ENCODE assay signal across 21 cellular contexts in the genomic region with DNA sequence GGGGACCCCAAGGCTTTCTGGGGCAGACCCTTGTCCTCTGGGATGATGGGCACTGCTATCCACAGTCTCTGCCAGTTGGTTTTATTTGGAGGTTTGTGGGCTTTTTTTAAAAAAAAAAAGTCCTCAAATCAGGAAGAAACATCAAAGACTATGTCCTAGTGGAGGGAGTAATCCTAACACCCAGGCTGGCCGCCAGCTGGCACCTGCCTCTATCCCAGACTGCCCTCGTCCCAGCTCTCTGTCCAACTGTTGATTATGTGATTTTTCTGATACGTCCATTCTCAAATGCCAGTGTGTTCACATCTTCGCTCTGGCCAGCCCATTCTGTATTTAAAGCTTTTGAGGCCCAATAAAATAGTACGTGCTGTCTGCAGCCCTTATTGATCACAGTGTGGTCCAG.
DNase-seq lines count a peak whose midpoint lies in the region; ATAC-seq, FAIRE-seq and TF ChIP-seq lines count a peak whose summit lies in the region.
"Had no signal": no experiment of that assay in that cellular context is flagged by ENCODE, and none has a peak within 500 bp of the region (broad histone marks: within the 10 kb centered on the region; RNA-seq: fewer than 3 reads in every experiment).

No MANE protein-coding gene starts in this region.

- H3K4me1 ChIP-seq in HCT116 (ENCODE audit: control insufficient read depth in 1 of 2, insufficient read depth in 2 of 2, low read length in 2 of 2) (no peaks in the 10 kb centered on the region), K562 (replicated peaks in 1 of 2; ENCODE audit: control insufficient read depth in 2 of 2, insufficient read depth in 2 of 2, low read length in 2 of 2) (no peaks in the 10 kb centered on the region)
- H3K4me1 ChIP-seq: SJSA1 had no signal

- BruUV-seq in HCT116 (replicated peaks; lab: Mats Ljungman, UMichigan) (TSS peak; percentile 15), K562 (replicated peaks; lab: Mats Ljungman, UMichigan) (TSS peak; percentile 36)

- H3K79me2 ChIP-seq in HCT116 (ENCODE audit: insufficient read depth, low read length) (no peaks in the 10 kb centered on the region), K562 (ENCODE audit: control insufficient read depth, insufficient read depth, low read length) (no peaks in the 10 kb centered on the region)

- TF ChIP-seq RAD21 in HCT116 (IDR thresholded peaks at IDR 0.05; ENCODE audit: low read depth) (no peak), K562 (CRISPR knock-in tag; conservative IDR thresholded peaks at IDR 0.05 in 1 of 2, IDR thresholded peaks at IDR 0.05 in 1 of 2) (no peak)

- H3K4me2 ChIP-seq in HCT116 (ENCODE audit: low read length) (no peak overlapping the region), K562 (ENCODE audit: insufficient read depth, low read length) (no peak overlapping the region)
- H3K4me2 ChIP-seq: BLaER1, GM23338 had no signal

- H3K4me3 ChIP-seq in HCT116 (replicated peaks in 1 of 2; ENCODE audit: low read depth in 1 of 2, low read length in 2 of 2) (no peak overlapping the region), K562 (no peak overlapping the region)
- H3K4me3 ChIP-seq: BLaER1, GM12878, GM23338, SJSA1 had no signal

- intact Hi-C loops in Right ventricle myocardium superior (cut with DNase I), result no loop called here
- intact Hi-C loops in left ventricle myocardium superior (cut with micrococcal nuclease), result no loop called here
- intact Hi-C loops in HCT116 (cut with micrococcal nuclease), result no loop called here
- intact Hi-C loops in K562 (cut with micrococcal nuclease), result no loop called here

- no peak for TF ChIP-seq CTCF in HCT116 (IDR thresholded peaks at IDR 0.05 in 2 of 3, conservative IDR thresholded peaks at IDR 0.05 in 1 of 3; ENCODE audit: borderline replicate concordance in 1 of 3, insufficient read depth in 1 of 3, low read depth in 2 of 3, low read length in 2 of 3)
- no peak for TF ChIP-seq CTCF in K562 (IDR thresholded peaks at IDR 0.05 in 2 of 3, conservative IDR thresholded peaks at IDR 0.05 in 1 of 3; ENCODE audit: insufficient read depth in 2 of 3, low read depth in 1 of 3, low read length in 3 of 3)

- POLR2A ChIA-PET in HCT116 (lab: Charles Lee) (no interaction called here), K562 (lab: Yijun Ruan, JAX) (interaction anchor here (0.7 to 1.6 kb wide), 3 partner anchors 8 to 464 kb away, joined by 3 to 7 read pairs (median 3); no protein-coding TSS in a partner anchor)

- H3K27me3 ChIP-seq in HCT116 (ENCODE audit: insufficient read depth, low read length) (no peaks in the 10 kb centered on the region), K562 (ENCODE audit: control insufficient read depth in 2 of 2, insufficient read depth in 2 of 2, low read length in 2 of 2) (no peaks in the 10 kb centered on the region)
- H3K27me3 ChIP-seq: BLaER1, SJSA1 had no signal

- H3K9me1 ChIP-seq in K562 (ENCODE audit: control insufficient read depth, insufficient read depth, low read length), result peaks cover 5% of the 10 kb centered on the region

- 94% methylated on average over 5 of the region's 5 CpGs for WGBS in K562 (ENCODE audit: insufficient coverage, low coverage, missing lambda C conversion rate)

- no peak overlapping the region for H3K27ac ChIP-seq in HCT116 (ENCODE audit: low read depth, low read length)
- H3K27ac ChIP-seq in K562 (ENCODE audit: extremely low read depth, low read depth, low read length), result no peak overlapping the region
- H3K27ac ChIP-seq: BLaER1, SJSA1 had no signal

- H3K36me3 ChIP-seq in HCT116 (ENCODE audit: control insufficient read depth in 1 of 2, insufficient read depth in 2 of 2, low read length in 2 of 2), result peaks cover 3 to 12% of the 10 kb centered on the region in 2 experiments; a peak in 1 of 4 replicates
- peaks cover 89% of the 10 kb centered on the region for H3K36me3 ChIP-seq in K562 (ENCODE audit: control insufficient read depth, insufficient read depth, low read length)

- in situ Hi-C loops in K562 (cut with MboI), result no loop called here

- ATAC-seq in Right ventricle myocardium superior (ENCODE audit: poor library complexity) (no peak), left ventricle myocardium superior (no peak), HCT116 (no peak), K562 (no peak), left lobe of liver (peak; percentile 52), HG03135 (IDR thresholded peaks at IDR 0.05; ENCODE audit: unreplicated experiment) (no peak)
- ATAC-seq: GM12878, GM23338 had no signal

- H3K9me2 ChIP-seq in HCT116 (ENCODE audit: insufficient read depth), result no peaks in the 10 kb centered on the region

- no peak for TF ChIP-seq EP300 in K562 (IDR thresholded peaks at IDR 0.05; ENCODE audit: low read length)

- RAD21 ChIA-PET in HCT116 (lab: Charles Lee; ENCODE audit: low non-redundant PET in 1 of 2, low total read pairs in 2 of 2, uncharacterized antibody in 2 of 2, unreplicated experiment in 2 of 2), result no interaction called here

- no peaks in the 10 kb centered on the region; the same call in 1 of the 2 replicates for H4K20me1 ChIP-seq in HCT116 (ENCODE audit: insufficient read depth)
- H4K20me1 ChIP-seq in K562 (replicated peaks; ENCODE audit: control insufficient read depth, insufficient read depth, low read length), result no peaks in the 10 kb centered on the region
- H4K20me1 ChIP-seq: BLaER1 had no signal

- CTCF ChIA-PET in HCT116 (lab: Charles Lee), result no interaction called here
- CTCF ChIA-PET in K562 (lab: Yijun Ruan, JAX; ENCODE audit: low intra/inter-chr PET ratio), result no interaction called here

- no peak for FAIRE-seq in K562 (lab: Jason Lieb, UNC)
- FAIRE-seq: GM12878 had no signal

- TF ChIP-seq POLR2A in HCT116 (IDR thresholded peaks at IDR 0.05; ENCODE audit: borderline replicate concordance, extremely low read depth, insufficient read depth, insufficient read length) (no peak), K562 (conservative IDR thresholded peaks at IDR 0.05) (no peak)

- no peaks in the 10 kb centered on the region for H3K9me3 ChIP-seq in HCT116 (ENCODE audit: control insufficient read depth in 1 of 2, insufficient read depth in 1 of 2, low read depth in 1 of 2, low read length in 2 of 2)
- no peaks in the 10 kb centered on the region for H3K9me3 ChIP-seq in K562 (replicated peaks; ENCODE audit: control insufficient read depth, insufficient read depth, low read depth, low read length)
- H3K9me3 ChIP-seq: BLaER1, SJSA1 had no signal

- DNase-seq in Right ventricle myocardium superior (peak; percentile 29), left ventricle myocardium superior (no peak), HCT116 (ENCODE audit: low read depth, low spot score) (no peak), K562 (ENCODE audit: extremely low read depth in 1 of 4, low spot score in 3 of 4) (no peak), left lobe of liver (ENCODE audit: low spot score) (peak; percentile 66), NCI-H510A treated with DMSO at 0.1 percent for 48 hours (lab: John Stamatoyannopoulos, UW) (no peak)
- no peak for DNase-seq in activated CD8-positive, alpha-beta memory T cell treated with anti-CD3 and anti-CD28 coated beads, Interleukin-2, amount 50 U/mL, for 48 hours
- DNase-seq: CD4-positive, CD25-positive, alpha-beta regulatory T cell; GDM1; H9; HFFc6; KG1; MM.1S; NCI-H2029; NCI-H526 treated with DMSO at 0.1 percent for 48 hours; OCI-M1 had no signal

- H2AFZ ChIP-seq in HCT116 (ENCODE audit: low read depth, low read length, poor library complexity, severe bottlenecking) (no peak overlapping the region), K562 (ENCODE audit: low read depth, low read length) (no peak overlapping the region)
- H2AFZ ChIP-seq: GM23338 had no signal

- H3K9ac ChIP-seq in HCT116 (ENCODE audit: low read length) (no peak overlapping the region), K562 (ENCODE audit: insufficient read depth in 1 of 2, low read depth in 2 of 2, low read length in 2 of 2) (no peak overlapping the region)
- H3K9ac ChIP-seq: BLaER1 had no signal

TF ChIP-seq in HCT116, 20 proteins besides CTCF, POLR2A, EP300 and RAD21 (continues in another document):
- TF ChIP-seq JUND (IDR thresholded peaks at IDR 0.05) (no peak), ZNF274 (IDR thresholded peaks at IDR 0.05; ENCODE audit: low read depth, low read length) (no peak), SRF (IDR thresholded peaks at IDR 0.05; ENCODE audit: low read depth) (no peak)
- TF ChIP-seq, protein P1, sequence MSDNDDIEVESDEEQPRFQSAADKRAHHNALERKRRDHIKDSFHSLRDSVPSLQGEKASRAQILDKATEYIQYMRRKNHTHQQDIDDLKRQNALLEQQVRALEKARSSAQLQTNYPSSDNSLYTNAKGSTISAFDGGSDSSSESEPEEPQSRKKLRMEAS (IDR thresholded peaks at IDR 0.05), result no peak

TF ChIP-seq in K562, 482 proteins besides CTCF, POLR2A, EP300 and RAD21 (continues in another document):
- peak; percentile 6 for TF ChIP-seq RBM22 (IDR thresholded peaks at IDR 0.05; ENCODE audit: low read depth, low read length, poor library complexity, severe bottlenecking)
- no peak for TF ChIP-seq ARNT (IDR thresholded peaks at IDR 0.05)
- TF ChIP-seq, protein P2, sequence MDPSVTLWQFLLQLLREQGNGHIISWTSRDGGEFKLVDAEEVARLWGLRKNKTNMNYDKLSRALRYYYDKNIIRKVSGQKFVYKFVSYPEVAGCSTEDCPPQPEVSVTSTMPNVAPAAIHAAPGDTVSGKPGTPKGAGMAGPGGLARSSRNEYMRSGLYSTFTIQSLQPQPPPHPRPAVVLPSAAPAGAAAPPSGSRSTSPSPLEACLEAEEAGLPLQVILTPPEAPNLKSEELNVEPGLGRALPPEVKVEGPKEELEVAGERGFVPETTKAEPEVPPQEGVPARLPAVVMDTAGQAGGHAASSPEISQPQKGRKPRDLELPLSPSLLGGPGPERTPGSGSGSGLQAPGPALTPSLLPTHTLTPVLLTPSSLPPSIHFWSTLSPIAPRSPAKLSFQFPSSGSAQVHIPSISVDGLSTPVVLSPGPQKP (CRISPR knock-in tag; IDR thresholded peaks at IDR 0.05), result no peak
- TF ChIP-seq TRIM24 (IDR thresholded peaks at IDR 0.05), result no peak
- TF ChIP-seq, protein P3, sequence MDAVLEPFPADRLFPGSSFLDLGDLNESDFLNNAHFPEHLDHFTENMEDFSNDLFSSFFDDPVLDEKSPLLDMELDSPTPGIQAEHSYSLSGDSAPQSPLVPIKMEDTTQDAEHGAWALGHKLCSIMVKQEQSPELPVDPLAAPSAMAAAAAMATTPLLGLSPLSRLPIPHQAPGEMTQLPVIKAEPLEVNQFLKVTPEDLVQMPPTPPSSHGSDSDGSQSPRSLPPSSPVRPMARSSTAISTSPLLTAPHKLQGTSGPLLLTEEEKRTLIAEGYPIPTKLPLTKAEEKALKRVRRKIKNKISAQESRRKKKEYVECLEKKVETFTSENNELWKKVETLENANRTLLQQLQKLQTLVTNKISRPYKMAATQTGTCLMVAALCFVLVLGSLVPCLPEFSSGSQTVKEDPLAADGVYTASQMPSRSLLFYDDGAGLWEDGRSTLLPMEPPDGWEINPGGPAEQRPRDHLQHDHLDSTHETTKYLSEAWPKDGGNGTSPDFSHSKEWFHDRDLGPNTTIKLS (IDR thresholded peaks at IDR 0.05; ENCODE audit: borderline replicate concordance, low read depth), result no peak

Comparison
In these comparisons a context has a peak if more than half of its experiments do, and no peak if none do; other contexts are left out.
1. DNase-seq: peak in Right ventricle myocardium superior (single experiment) and left lobe of liver (single experiment); none in left ventricle myocardium superior (single experiment), HCT116 (single experiment), K562 (0 of 4), activated CD8-positive, alpha-beta memory T cell treated with anti-CD3 and anti-CD28 coated beads, Interleukin-2, amount 50 U/mL, for 48 hours (single experiment) and NCI-H510A treated with DMSO at 0.1 percent for 48 hours (single experiment).